17 cellular contexts compared by ENCODE assay signal in genomic region chr9:121784706-121785426, GRCh38.
DNase-seq lines count a peak whose midpoint lies in the region; ATAC-seq, FAIRE-seq and TF ChIP-seq lines count a peak whose summit lies in the region.
"Had no signal": no experiment of that assay in that cellular context is flagged by ENCODE, and none has a peak within 500 bp of the region (broad histone marks: within the 10 kb centered on the region; RNA-seq: fewer than 3 reads in every experiment).

No MANE protein-coding gene starts in this region.

- H3K27ac ChIP-seq in mammary epithelial cell (ENCODE audit: insufficient read depth, low read depth, low read length), result no peak overlapping the region
- H3K27ac ChIP-seq in WERI-Rb-1, result no peak overlapping the region
- no peak overlapping the region for H3K27ac ChIP-seq in kidney (ENCODE audit: low read depth in 2 of 2, low read length in 2 of 2)
- H3K27ac ChIP-seq in temporal lobe (ENCODE audit: low read depth, low read length), result peak overlapping the region; percentile 9
- H3K27ac ChIP-seq: breast epithelium, epithelial cell of prostate, heart right ventricle, parathyroid adenoma had no signal

- no peak overlapping the region for H2AFZ ChIP-seq in mammary epithelial cell (ENCODE audit: low read depth, low read length)
- H2AFZ ChIP-seq: parathyroid adenoma had no signal

- intact Hi-C loops in mammary epithelial cell (cut with micrococcal nuclease), result no loop called here
- intact Hi-C loops in MCF 10A (cut with micrococcal nuclease), result no loop called here
- intact Hi-C loops in kidney (cut with DNase I), result no loop called here

- no peaks in the 10 kb centered on the region for H3K4me1 Mint-ChIP-seq in MCF 10A (ENCODE audit: insufficient read depth, unreplicated experiment)

- 66% methylated on average over 10 of the region's 18 CpGs for whole genome bisulfite sequencing in mammary epithelial cell (ENCODE audit: low coverage, missing lambda C conversion rate)

- no peaks in the 10 kb centered on the region for H3K27me3 Mint-ChIP-seq in MCF 10A (ENCODE audit: insufficient read depth, unreplicated experiment)

- dilution Hi-C loops in mammary epithelial cell (cut with HindIII; ENCODE audit: low sequenced_read_pairs), result loop anchor here (5.0 kb wide), 3 partner anchors 47 to 93 kb away; no protein-coding TSS in a partner anchor

- BruUV-seq in mammary epithelial cell (replicated peaks; lab: Mats Ljungman, UMichigan), result TSS peak; percentile 56
- BruUV-seq in MCF 10A (replicated peaks; lab: Mats Ljungman, UMichigan), result no TSS peak

- POLR2A ChIA-PET in MCF 10A (lab: Yijun Ruan, JAX), result no interaction called here

- peaks cover 6% of the 10 kb centered on the region for H3K79me2 ChIP-seq in mammary epithelial cell (ENCODE audit: insufficient read depth, low read length)
- H3K79me2 ChIP-seq: parathyroid adenoma had no signal

- no peaks in the 10 kb centered on the region for H3K9me3 Mint-ChIP-seq in MCF 10A (ENCODE audit: unreplicated experiment)
- H3K9me3 Mint-ChIP-seq: activated T-helper 2 cell treated with anti-CD3 and anti-CD28 coated beads, Interferon-gamma antibody, Interleukin-2, Interleukin-4, amounts not matched to agents 10 μg/mL and 5 μg/mL and 100 μg/mL, durations not matched to agents 14 hours and 24 hours and 36 hours had no signal

- H3K4me3 ChIP-seq in mammary epithelial cell (replicated peaks in 1 of 3; ENCODE audit: insufficient read depth in 1 of 3, low read depth in 2 of 3, low read length in 3 of 3), result no peak overlapping the region
- H3K4me3 ChIP-seq in WERI-Rb-1 (ENCODE audit: low read depth, low read length), result no peak overlapping the region
- H3K4me3 ChIP-seq in kidney (ENCODE audit: low read length in 2 of 2), result no peak overlapping the region
- H3K4me3 ChIP-seq: breast epithelium, heart right ventricle had no signal

- H3K36me3 Mint-ChIP-seq in MCF 10A (ENCODE audit: insufficient read depth, unreplicated experiment), result peaks cover 12% of the 10 kb centered on the region

- H3K4me3 Mint-ChIP-seq in MCF 10A (ENCODE audit: unreplicated experiment), result no peak overlapping the region

- H3K27me3 ChIP-seq in mammary epithelial cell (ENCODE audit: insufficient read depth, low read length), result no peaks in the 10 kb centered on the region
- no peaks in the 10 kb centered on the region for H3K27me3 ChIP-seq in WERI-Rb-1 (ENCODE audit: insufficient read depth, low read depth, severe bottlenecking)
- H3K27me3 ChIP-seq: breast epithelium, heart right ventricle had no signal

- H3K9me3 ChIP-seq in mammary epithelial cell (replicated peaks; ENCODE audit: insufficient read depth, low read length) (no peaks in the 10 kb centered on the region), WERI-Rb-1 (ENCODE audit: severe bottlenecking) (no peaks in the 10 kb centered on the region), kidney (ENCODE audit: control insufficient read depth in 1 of 2, low read length in 2 of 2) (no peaks in the 10 kb centered on the region)
- H3K9me3 ChIP-seq: breast epithelium, heart right ventricle had no signal

- H3K4me1 ChIP-seq in mammary epithelial cell (ENCODE audit: insufficient read depth, low read length) (no peaks in the 10 kb centered on the region), kidney (ENCODE audit: control insufficient read depth in 1 of 2, insufficient read depth in 1 of 2, low read depth in 1 of 2, low read length in 2 of 2) (no peaks in the 10 kb centered on the region)
- H3K4me1 ChIP-seq: breast epithelium, parathyroid adenoma had no signal

- H3K36me3 ChIP-seq in mammary epithelial cell (ENCODE audit: insufficient read depth, low read length) (peaks cover 14% of the 10 kb centered on the region), WERI-Rb-1 (peaks cover 56% of the 10 kb centered on the region), kidney (ENCODE audit: control insufficient read depth in 1 of 2, insufficient read depth in 2 of 2, low read length in 2 of 2) (peaks cover 12 to 20% of the 10 kb centered on the region in 2 donors)

- DNase-seq in mammary epithelial cell, result no peak
- no peak for DNase-seq in MCF 10A (ENCODE audit: unreplicated experiment)
- DNase-seq in WERI-Rb-1, result peak; percentile 10
- DNase-seq in kidney, result peak; percentile 66
- DNase-seq in HuH-7 (ENCODE audit: low spot score), result no peak
- no peak for DNase-seq in DMS 273 (lab: John Stamatoyannopoulos, UW; ENCODE audit: unreplicated experiment)
- DNase-seq: activated CD4-positive, alpha-beta T cell treated with anti-CD3 and anti-CD28 coated beads for 4 hours; DMS 273 treated with DMSO at 0.1 percent for 48 hours; NCI-H2029 treated with DMSO at 0.1 percent for 48 hours; stimulated activated CD4-positive, alpha-beta T cell treated with anti-CD3 and anti-CD28 coated beads, Interleukin-1b, Interleukin-23, amount 100 ng/mL, for 48 hours had no signal

- no peak overlapping the region for H3K27ac Mint-ChIP-seq in MCF 10A (ENCODE audit: low read depth, unreplicated experiment)
- H3K27ac Mint-ChIP-seq: activated T-helper 2 cell treated with anti-CD3 and anti-CD28 coated beads, Interferon-gamma antibody, Interleukin-2, Interleukin-4, amounts not matched to agents 10 μg/mL and 5 μg/mL and 100 μg/mL, durations not matched to agents 14 hours and 24 hours and 36 hours had no signal

- H4K20me1 ChIP-seq in mammary epithelial cell (ENCODE audit: insufficient read depth, low read length), result no peaks in the 10 kb centered on the region

- in situ Hi-C loops in mammary epithelial cell (cut with MboI; ENCODE audit: low sequenced_read_pairs in 2 of 2), result no loop called here

- no peak overlapping the region for H3K9ac ChIP-seq in mammary epithelial cell (ENCODE audit: insufficient read depth, low read length)
- no peak overlapping the region for H3K9ac ChIP-seq in kidney (ENCODE audit: low read length in 2 of 2)
- H3K9ac ChIP-seq: parathyroid adenoma had no signal

- ATAC-seq in HG03439 (IDR thresholded peaks at IDR 0.05; ENCODE audit: unreplicated experiment), result no peak
- ATAC-seq: heart right ventricle had no signal

- CTCF ChIA-PET in mammary epithelial cell (lab: Charles Lee; ENCODE audit: low non-redundant PET), result no interaction called here
- CTCF ChIA-PET in MCF 10A (lab: Yijun Ruan, JAX), result no interaction called here

- TF ChIP-seq CTCF in mammary epithelial cell (conservative IDR thresholded peaks at IDR 0.05 in 1 of 2, IDR thresholded peaks at IDR 0.05 in 1 of 2; ENCODE audit: extremely low read depth in 1 of 2, insufficient read depth in 1 of 2, low read depth in 1 of 2, low read length in 2 of 2) (no peak), MCF 10A (IDR thresholded peaks at IDR 0.05; ENCODE audit: unreplicated experiment) (no peak), WERI-Rb-1 (IDR thresholded peaks at IDR 0.05; ENCODE audit: low read depth, low read length) (0 out of 2 replicates have a peak, but pooled peaks have one; percentile 1), kidney (IDR thresholded peaks at IDR 0.05; ENCODE audit: borderline replicate concordance, extremely low read depth, insufficient read depth) (no peak)

- FAIRE-seq in kidney (lab: Jason Lieb, UNC), result no peak

- H3K4me2 ChIP-seq in mammary epithelial cell (ENCODE audit: insufficient read depth, low read depth, low read length), result no peak overlapping the region

Comparison
In these comparisons a context has a peak if more than half of its experiments do, and no peak if none do; other contexts are left out.
1. DNase-seq: peak in WERI-Rb-1 (single experiment) and kidney (single experiment); none in mammary epithelial cell (single experiment), MCF 10A (single experiment), HuH-7 (single experiment) and DMS 273 (single experiment).